23 cellular contexts compared by ENCODE assay signal in genomic region chr3:26556637-26557036, GRCh38.
DNase-seq lines count a peak whose midpoint lies in the region; ATAC-seq lines count a peak whose summit lies in the region.
"Had no signal": no experiment of that assay in that cellular context is flagged by ENCODE, and none has a peak within 500 bp of the region (broad histone marks: within the 10 kb centered on the region; RNA-seq: fewer than 3 reads in every experiment).

No MANE protein-coding gene starts in this region.

- ATAC-seq in GM19324 (IDR thresholded peaks at IDR 0.05; ENCODE audit: low FRiP score, unreplicated experiment): no peak
- ATAC-seq: A549; CD8-positive, alpha-beta T cell had no signal

- peak; percentile 55 for DNase-seq in SK-N-DZ (ENCODE audit: low spot score)
- DNase-seq: 8988T; ACHN; AML-193; BE2C; C1 segment of cervical spinal cord; Caco-2; Calu3; CD4-positive, alpha-beta memory T cell; CD4-positive, alpha-beta T cell; CD4-positive, CD25-positive, alpha-beta regulatory T cell; CD8-positive, alpha-beta memory T cell; CD8-positive, alpha-beta T cell; COR-L47; DMS 273 treated with DMSO at 0.1 percent for 48 hours; DMS153; DMS53; DMS79; DMS79 treated with DMSO at 0.1 percent for 48 hours; DND-41; EL had no signal
